2 cellular contexts compared by ENCODE assay signal in the genomic region with DNA sequence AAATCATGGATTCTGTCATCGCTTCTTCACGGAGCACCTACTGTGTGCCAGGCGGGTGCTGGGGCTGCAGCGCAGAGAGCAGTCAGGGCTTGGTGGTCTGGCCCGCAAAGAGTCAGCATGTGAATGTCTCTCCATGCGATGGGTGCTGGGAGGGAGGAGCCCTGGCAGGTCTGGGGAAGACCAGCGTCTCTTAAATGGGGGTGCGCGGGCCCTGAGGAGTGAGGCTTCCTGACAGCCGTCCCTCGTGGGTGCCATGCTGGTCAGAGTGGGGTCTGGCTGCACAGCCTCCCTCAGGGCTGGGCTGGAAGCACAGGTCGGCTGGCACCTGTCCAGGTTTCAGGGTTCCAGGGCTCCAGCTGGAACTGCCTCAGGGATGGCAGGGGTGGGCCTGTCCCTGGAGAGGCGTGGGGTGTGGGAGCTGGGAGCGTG.
TF ChIP-seq lines count a peak whose summit lies in the region.

No MANE protein-coding gene starts in this region.

TF ChIP-seq in HCT116, 20 proteins besides CTCF, POLR2A, EP300 and RAD21:
- no peak for TF ChIP-seq EGR1 (IDR thresholded peaks at IDR 0.05; ENCODE audit: low read depth)
- no peak for TF ChIP-seq SP1 (IDR thresholded peaks at IDR 0.05; ENCODE audit: low read depth)
- TF ChIP-seq SIN3A (IDR thresholded peaks at IDR 0.05; ENCODE audit: low read depth): no peak
- TF ChIP-seq SRF (IDR thresholded peaks at IDR 0.05; ENCODE audit: low read depth): no peak
- TF ChIP-seq, protein P1, sequence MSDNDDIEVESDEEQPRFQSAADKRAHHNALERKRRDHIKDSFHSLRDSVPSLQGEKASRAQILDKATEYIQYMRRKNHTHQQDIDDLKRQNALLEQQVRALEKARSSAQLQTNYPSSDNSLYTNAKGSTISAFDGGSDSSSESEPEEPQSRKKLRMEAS (IDR thresholded peaks at IDR 0.05): no peak
- TF ChIP-seq POLR2AphosphoS5 (IDR thresholded peaks at IDR 0.05; ENCODE audit: low read depth, low read length): no peak
- TF ChIP-seq CBX3 (IDR thresholded peaks at IDR 0.05; ENCODE audit: low read depth): no peak
- TF ChIP-seq YY1 (IDR thresholded peaks at IDR 0.05; ENCODE audit: extremely low read depth, insufficient replicate concordance, low read depth, low read length): no peak

TF ChIP-seq in WTC11, 78 proteins besides CTCF, POLR2A, EP300 and RAD21:
- TF ChIP-seq, protein P2, sequence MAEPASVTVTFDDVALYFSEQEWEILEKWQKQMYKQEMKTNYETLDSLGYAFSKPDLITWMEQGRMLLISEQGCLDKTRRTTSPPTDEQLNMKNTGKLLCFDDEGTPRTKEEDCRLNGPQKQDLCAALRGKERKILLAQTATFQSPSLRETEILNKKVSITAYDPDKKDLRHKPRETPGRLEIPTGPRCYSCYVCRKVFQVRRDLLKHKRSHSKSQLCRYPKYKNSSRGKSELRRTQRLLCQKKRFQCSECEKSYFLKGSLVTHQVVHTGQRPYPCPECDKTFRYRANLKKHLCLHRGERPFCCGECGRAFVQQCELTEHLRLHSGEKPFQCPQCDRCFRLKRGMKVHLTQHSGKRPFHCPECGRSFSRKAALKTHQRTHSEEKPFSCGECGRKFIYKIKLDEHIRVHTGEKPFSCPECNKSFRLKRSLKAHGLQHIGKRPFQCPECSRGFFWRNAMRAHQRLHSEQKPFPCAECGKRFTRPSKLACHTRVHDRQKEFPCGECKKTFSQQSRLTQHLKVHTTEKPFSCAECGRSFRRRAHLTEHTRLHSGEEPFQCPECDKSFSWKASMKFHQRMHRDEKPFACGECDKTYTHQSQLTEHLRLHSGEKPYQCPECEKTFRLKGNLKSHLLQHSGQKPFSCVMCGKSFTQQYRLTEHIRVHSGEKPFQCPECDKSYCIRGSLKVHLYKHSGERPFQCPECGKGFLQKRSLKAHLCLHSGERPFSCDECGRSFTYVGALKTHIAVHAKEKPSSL (CRISPR knock-in tag; conservative IDR thresholded peaks at IDR 0.05): no peak
- TF ChIP-seq ZNF219 (CRISPR knock-in tag; IDR thresholded peaks at IDR 0.05; ENCODE audit: borderline replicate concordance) (no peak), ZNF121 (CRISPR knock-in tag; IDR thresholded peaks at IDR 0.05) (no peak), NR1H2 (CRISPR knock-in tag; IDR thresholded peaks at IDR 0.05) (no peak), NFYB (CRISPR knock-in tag; conservative IDR thresholded peaks at IDR 0.05; ENCODE audit: low read depth) (no peak), ELF4 (CRISPR knock-in tag; IDR thresholded peaks at IDR 0.05; ENCODE audit: low read depth) (no peak), MXD4 (CRISPR knock-in tag; IDR thresholded peaks at IDR 0.05; ENCODE audit: borderline replicate concordance) (no peak), ZNF416 (CRISPR knock-in tag; IDR thresholded peaks at IDR 0.05) (no peak), GTF2I (CRISPR knock-in tag; conservative IDR thresholded peaks at IDR 0.05) (no peak), NFE2L1 (CRISPR knock-in tag; IDR thresholded peaks at IDR 0.05) (no peak), GABPB1 (CRISPR knock-in tag; IDR thresholded peaks at IDR 0.05) (no peak), JAZF1 (CRISPR knock-in tag; IDR thresholded peaks at IDR 0.05) (no peak), NR3C1 (CRISPR knock-in tag; conservative IDR thresholded peaks at IDR 0.05; ENCODE audit: low read depth) (no peak)
- TF ChIP-seq, protein P3, sequence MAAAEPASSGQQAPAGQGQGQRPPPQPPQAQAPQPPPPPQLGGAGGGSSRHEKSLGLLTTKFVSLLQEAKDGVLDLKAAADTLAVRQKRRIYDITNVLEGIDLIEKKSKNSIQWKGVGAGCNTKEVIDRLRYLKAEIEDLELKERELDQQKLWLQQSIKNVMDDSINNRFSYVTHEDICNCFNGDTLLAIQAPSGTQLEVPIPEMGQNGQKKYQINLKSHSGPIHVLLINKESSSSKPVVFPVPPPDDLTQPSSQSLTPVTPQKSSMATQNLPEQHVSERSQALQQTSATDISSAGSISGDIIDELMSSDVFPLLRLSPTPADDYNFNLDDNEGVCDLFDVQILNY (CRISPR knock-in tag; IDR thresholded peaks at IDR 0.05): no peak
- TF ChIP-seq, protein P4, sequence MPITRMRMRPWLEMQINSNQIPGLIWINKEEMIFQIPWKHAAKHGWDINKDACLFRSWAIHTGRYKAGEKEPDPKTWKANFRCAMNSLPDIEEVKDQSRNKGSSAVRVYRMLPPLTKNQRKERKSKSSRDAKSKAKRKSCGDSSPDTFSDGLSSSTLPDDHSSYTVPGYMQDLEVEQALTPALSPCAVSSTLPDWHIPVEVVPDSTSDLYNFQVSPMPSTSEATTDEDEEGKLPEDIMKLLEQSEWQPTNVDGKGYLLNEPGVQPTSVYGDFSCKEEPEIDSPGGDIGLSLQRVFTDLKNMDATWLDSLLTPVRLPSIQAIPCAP (CRISPR knock-in tag; IDR thresholded peaks at IDR 0.05): no peak
- TF ChIP-seq, protein P5, sequence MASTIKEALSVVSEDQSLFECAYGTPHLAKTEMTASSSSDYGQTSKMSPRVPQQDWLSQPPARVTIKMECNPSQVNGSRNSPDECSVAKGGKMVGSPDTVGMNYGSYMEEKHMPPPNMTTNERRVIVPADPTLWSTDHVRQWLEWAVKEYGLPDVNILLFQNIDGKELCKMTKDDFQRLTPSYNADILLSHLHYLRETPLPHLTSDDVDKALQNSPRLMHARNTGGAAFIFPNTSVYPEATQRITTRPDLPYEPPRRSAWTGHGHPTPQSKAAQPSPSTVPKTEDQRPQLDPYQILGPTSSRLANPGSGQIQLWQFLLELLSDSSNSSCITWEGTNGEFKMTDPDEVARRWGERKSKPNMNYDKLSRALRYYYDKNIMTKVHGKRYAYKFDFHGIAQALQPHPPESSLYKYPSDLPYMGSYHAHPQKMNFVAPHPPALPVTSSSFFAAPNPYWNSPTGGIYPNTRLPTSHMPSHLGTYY (CRISPR knock-in tag; IDR thresholded peaks at IDR 0.05): no peak
- TF ChIP-seq, protein P6, sequence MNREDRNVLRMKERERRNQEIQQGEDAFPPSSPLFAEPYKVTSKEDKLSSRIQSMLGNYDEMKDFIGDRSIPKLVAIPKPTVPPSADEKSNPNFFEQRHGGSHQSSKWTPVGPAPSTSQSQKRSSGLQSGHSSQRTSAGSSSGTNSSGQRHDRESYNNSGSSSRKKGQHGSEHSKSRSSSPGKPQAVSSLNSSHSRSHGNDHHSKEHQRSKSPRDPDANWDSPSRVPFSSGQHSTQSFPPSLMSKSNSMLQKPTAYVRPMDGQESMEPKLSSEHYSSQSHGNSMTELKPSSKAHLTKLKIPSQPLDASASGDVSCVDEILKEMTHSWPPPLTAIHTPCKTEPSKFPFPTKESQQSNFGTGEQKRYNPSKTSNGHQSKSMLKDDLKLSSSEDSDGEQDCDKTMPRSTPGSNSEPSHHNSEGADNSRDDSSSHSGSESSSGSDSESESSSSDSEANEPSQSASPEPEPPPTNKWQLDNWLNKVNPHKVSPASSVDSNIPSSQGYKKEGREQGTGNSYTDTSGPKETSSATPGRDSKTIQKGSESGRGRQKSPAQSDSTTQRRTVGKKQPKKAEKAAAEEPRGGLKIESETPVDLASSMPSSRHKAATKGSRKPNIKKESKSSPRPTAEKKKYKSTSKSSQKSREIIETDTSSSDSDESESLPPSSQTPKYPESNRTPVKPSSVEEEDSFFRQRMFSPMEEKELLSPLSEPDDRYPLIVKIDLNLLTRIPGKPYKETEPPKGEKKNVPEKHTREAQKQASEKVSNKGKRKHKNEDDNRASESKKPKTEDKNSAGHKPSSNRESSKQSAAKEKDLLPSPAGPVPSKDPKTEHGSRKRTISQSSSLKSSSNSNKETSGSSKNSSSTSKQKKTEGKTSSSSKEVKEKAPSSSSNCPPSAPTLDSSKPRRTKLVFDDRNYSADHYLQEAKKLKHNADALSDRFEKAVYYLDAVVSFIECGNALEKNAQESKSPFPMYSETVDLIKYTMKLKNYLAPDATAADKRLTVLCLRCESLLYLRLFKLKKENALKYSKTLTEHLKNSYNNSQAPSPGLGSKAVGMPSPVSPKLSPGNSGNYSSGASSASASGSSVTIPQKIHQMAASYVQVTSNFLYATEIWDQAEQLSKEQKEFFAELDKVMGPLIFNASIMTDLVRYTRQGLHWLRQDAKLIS (CRISPR knock-in tag; IDR thresholded peaks at IDR 0.05; ENCODE audit: borderline replicate concordance): no peak
- TF ChIP-seq, protein P7, sequence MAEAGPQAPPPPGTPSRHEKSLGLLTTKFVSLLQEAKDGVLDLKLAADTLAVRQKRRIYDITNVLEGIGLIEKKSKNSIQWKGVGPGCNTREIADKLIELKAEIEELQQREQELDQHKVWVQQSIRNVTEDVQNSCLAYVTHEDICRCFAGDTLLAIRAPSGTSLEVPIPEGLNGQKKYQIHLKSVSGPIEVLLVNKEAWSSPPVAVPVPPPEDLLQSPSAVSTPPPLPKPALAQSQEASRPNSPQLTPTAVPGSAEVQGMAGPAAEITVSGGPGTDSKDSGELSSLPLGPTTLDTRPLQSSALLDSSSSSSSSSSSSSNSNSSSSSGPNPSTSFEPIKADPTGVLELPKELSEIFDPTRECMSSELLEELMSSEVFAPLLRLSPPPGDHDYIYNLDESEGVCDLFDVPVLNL (CRISPR knock-in tag; IDR thresholded peaks at IDR 0.05; ENCODE audit: borderline replicate concordance, low read depth): no peak
